14 cellular contexts compared by ENCODE assay signal in genomic region chr1:172270605-172271004, GRCh38.
A peak's percentile ranks its signal among the peaks of the same experiment; 100 is the strongest.
DNase-seq lines count a peak whose midpoint lies in the region; ATAC-seq and TF ChIP-seq lines count a peak whose summit lies in the region.
"Had no signal": no experiment of that assay in that cellular context is flagged by ENCODE, and none has a peak within 500 bp of the region (broad histone marks: within the 10 kb centered on the region; RNA-seq: fewer than 3 reads in every experiment).

No MANE protein-coding gene starts in this region.

- TF ChIP-seq CTCF in WI38 (IDR thresholded peaks at IDR 0.05; ENCODE audit: low read depth, low read length), result no peak

- peak overlapping the region; percentile 5; the same call in 1 of the 2 replicates for H3K4me3 ChIP-seq in WI38 (ENCODE audit: low read depth, low read length)
- H3K4me3 ChIP-seq in iPS-18a (ENCODE audit: low read length), result no peak overlapping the region
- H3K4me3 ChIP-seq in subcutaneous abdominal adipose tissue (ENCODE audit: low read depth in 1 of 5, low read length in 5 of 5), result no peak overlapping the region

- no peaks in the 10 kb centered on the region for H3K9me3 ChIP-seq in iPS-18a (ENCODE audit: control insufficient read depth, low read depth, low read length)
- H3K9me3 ChIP-seq in subcutaneous abdominal adipose tissue (ENCODE audit: control insufficient read depth in 5 of 5, low read length in 5 of 5), result no peaks in the 10 kb centered on the region
- H3K9me3 ChIP-seq: ascending aorta had no signal

- no peaks in the 10 kb centered on the region for H3K36me3 Mint-ChIP-seq in activated T-cell treated with anti-CD3 and anti-CD28 coated beads, Interleukin-2, amount 50 U/mL, for 4 hours (ENCODE audit: insufficient read depth)
- no peaks in the 10 kb centered on the region for H3K36me3 Mint-ChIP-seq in naive thymus-derived CD8-positive, alpha-beta T cell

- no peaks in the 10 kb centered on the region for H3K9me3 Mint-ChIP-seq in activated T-cell treated with anti-CD3 and anti-CD28 coated beads, Interleukin-2, amount 50 U/mL, for 4 hours
- H3K9me3 Mint-ChIP-seq in naive thymus-derived CD8-positive, alpha-beta T cell, result no peaks in the 10 kb centered on the region

- H3K27ac ChIP-seq in iPS-18a (ENCODE audit: low read length) (peak overlapping the region; percentile 7), subcutaneous abdominal adipose tissue (ENCODE audit: low read depth, low read length) (peak overlapping the region; percentile 6)
- H3K27ac ChIP-seq: HL-60 had no signal

- peak; percentile 39 to 49 for ATAC-seq in activated T-cell treated with anti-CD3 and anti-CD28 coated beads, Interleukin-2, amount 50 U/mL, for 4 hours
- no peak for ATAC-seq in naive thymus-derived CD8-positive, alpha-beta T cell
- ATAC-seq in HG03135 (IDR thresholded peaks at IDR 0.05; ENCODE audit: unreplicated experiment), result no peak

- H3K9ac ChIP-seq in iPS-18a (ENCODE audit: low read length), result no peak overlapping the region
- no peak overlapping the region for H3K9ac ChIP-seq in subcutaneous abdominal adipose tissue (ENCODE audit: low read length in 5 of 5)

- DNase-seq in activated T-cell treated with anti-CD3 and anti-CD28 coated beads, Interleukin-2, amount 50 U/mL, for 4 hours, result no peak
- DNase-seq in activated T-cell treated with anti-CD3 and anti-CD28 coated beads, Interleukin-2, amount 50 U/mL, for 1 hour, result no peak
- DNase-seq in NCI-H2107 treated with DMSO at 0.1 percent for 48 hours (lab: John Stamatoyannopoulos, UW; ENCODE audit: unreplicated experiment), result no peak
- DNase-seq in naive thymus-derived CD8-positive, alpha-beta T cell, result no peak
- DNase-seq: effector CD8-positive, alpha-beta T cell; OCI-M1; stimulated activated CD4-positive, alpha-beta T cell treated with anti-CD3 and anti-CD28 coated beads, Interleukin-15, amount 100 ng/mL, for 24 hours; stimulated activated CD8-positive, alpha-beta memory T cell treated with anti-CD3 and anti-CD28 coated beads, Interleukin-4, amount 100 ng/mL, for 48 hours had no signal

- H3K4me3 Mint-ChIP-seq in activated T-cell treated with anti-CD3 and anti-CD28 coated beads, Interleukin-2, amount 50 U/mL, for 4 hours, result no peak overlapping the region
- no peak overlapping the region for H3K4me3 Mint-ChIP-seq in naive thymus-derived CD8-positive, alpha-beta T cell

- no peaks in the 10 kb centered on the region for H3K36me3 ChIP-seq in iPS-18a (ENCODE audit: control insufficient read depth, low read depth, low read length)
- H3K36me3 ChIP-seq in subcutaneous abdominal adipose tissue (ENCODE audit: control insufficient read depth in 5 of 5, insufficient read depth in 5 of 5, low read length in 5 of 5), result no peaks in the 10 kb centered on the region
- H3K36me3 ChIP-seq: ascending aorta had no signal

- no peak overlapping the region for H3K27ac Mint-ChIP-seq in naive thymus-derived CD8-positive, alpha-beta T cell

- POLR2A ChIA-PET in naive thymus-derived CD8-positive, alpha-beta T cell (lab: Charles Lee), result no interaction called here

- peaks cover 26% of the 10 kb centered on the region for H3K4me1 Mint-ChIP-seq in activated T-cell treated with anti-CD3 and anti-CD28 coated beads, Interleukin-2, amount 50 U/mL, for 4 hours (ENCODE audit: low read depth)
- H3K4me1 Mint-ChIP-seq in naive thymus-derived CD8-positive, alpha-beta T cell, result peaks cover 0 to 2% (median 0%) of the 10 kb centered on the region in 4 donors

- H3K4me1 ChIP-seq in iPS-18a (ENCODE audit: control insufficient read depth, low read depth, low read length) (peaks cover 9% of the 10 kb centered on the region), subcutaneous abdominal adipose tissue (ENCODE audit: control insufficient read depth in 5 of 5, insufficient read depth in 5 of 5, low read length in 5 of 5) (peaks cover 0 to 21% (median 0%) of the 10 kb centered on the region in 5 donors)

- peaks cover 2% of the 10 kb centered on the region for H3K27me3 Mint-ChIP-seq in activated T-cell treated with anti-CD3 and anti-CD28 coated beads, Interleukin-2, amount 50 U/mL, for 4 hours (ENCODE audit: low read depth)
- no peaks in the 10 kb centered on the region for H3K27me3 Mint-ChIP-seq in naive thymus-derived CD8-positive, alpha-beta T cell

- no peaks in the 10 kb centered on the region for H3K27me3 ChIP-seq in iPS-18a (ENCODE audit: control insufficient read depth, insufficient read depth, low read length)
- no peaks in the 10 kb centered on the region for H3K27me3 ChIP-seq in subcutaneous abdominal adipose tissue (ENCODE audit: control insufficient read depth in 5 of 5, insufficient read depth in 4 of 5, low read length in 5 of 5)
- H3K27me3 ChIP-seq: ascending aorta had no signal

Comparison
In these comparisons a context has a peak if more than half of its experiments do, and no peak if none do; other contexts are left out.
1. ATAC-seq: peak in activated T-cell treated with anti-CD3 and anti-CD28 coated beads, Interleukin-2, amount 50 U/mL, for 4 hours (2 of 2); none in naive thymus-derived CD8-positive, alpha-beta T cell (0 of 2) and HG03135 (single experiment).